Comparison of ENCODE assay signal across 13 cellular contexts in the genomic region with DNA sequence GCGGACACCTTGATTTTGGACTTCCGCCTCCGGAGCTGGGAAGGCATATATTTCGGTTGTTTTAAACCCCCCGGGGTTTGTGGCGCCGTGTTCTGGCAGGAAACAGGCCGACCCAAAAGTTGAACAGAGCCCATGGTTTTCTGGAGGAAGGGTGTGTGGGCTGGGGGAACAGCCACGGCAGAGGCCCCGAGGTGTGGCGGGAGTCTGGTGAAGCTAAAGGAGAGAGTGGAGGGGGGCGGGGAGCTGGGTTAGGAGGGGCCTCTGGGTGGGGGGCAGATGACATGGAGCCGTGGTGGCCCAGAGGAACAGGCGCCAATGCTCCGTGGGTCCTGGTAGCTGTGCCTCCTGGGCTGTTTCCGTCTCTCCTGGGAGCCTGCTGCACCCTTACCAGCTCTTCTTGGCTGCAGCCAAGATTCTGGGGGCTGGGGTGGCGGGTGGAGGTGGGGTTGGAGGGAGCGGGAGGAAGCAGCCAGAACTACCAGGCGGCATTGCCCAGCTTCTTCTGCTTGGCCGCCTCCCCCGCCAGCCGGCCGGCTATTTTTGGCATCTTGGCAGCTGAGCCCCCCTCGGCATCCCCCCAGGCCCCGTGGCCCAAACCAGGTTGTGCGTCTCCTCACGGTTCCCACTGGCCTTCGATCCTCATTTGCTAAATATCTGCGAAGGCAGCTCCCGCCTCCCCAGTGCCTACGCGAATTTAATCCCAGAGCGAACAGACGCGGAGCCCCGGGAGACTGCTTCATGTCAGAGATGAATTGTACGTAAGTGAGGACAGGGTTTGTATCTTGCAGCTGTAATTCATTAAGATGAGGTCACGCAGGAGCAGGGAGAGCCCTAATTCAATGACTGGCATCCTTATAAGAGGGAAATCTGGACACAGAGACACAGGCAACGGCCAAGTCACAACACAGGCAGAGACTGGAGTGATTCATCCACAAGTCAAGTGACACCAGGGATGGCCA. TPM values are rescaled to one million over a fixed set of nuclear protein-coding genes. Genes with fewer than 3 reads are reported as not detected.
DNase-seq lines count a peak whose midpoint lies in the region; ATAC-seq and TF ChIP-seq lines count a peak whose summit lies in the region.
"Had no signal": no experiment of that assay in that cellular context is flagged by ENCODE, and none has a peak within 500 bp of the region (broad histone marks: within the 10 kb centered on the region; RNA-seq: fewer than 3 reads in every experiment).

No MANE protein-coding gene starts in this region.

- H3K36me3 Mint-ChIP-seq in glutamatergic neuron (ENCODE audit: unreplicated experiment), result no peaks in the 10 kb centered on the region
- peaks cover 2% of the 10 kb centered on the region for H3K36me3 Mint-ChIP-seq in activated CD4-positive, alpha-beta T cell treated with anti-CD3 and anti-CD28 coated beads for 36 hours (ENCODE audit: low read depth)
- H3K36me3 Mint-ChIP-seq in naive thymus-derived CD8-positive, alpha-beta T cell, result peaks cover 0 to 25% (median 0%) of the 10 kb centered on the region in 3 donors

- peak; percentile 77 for DNase-seq in D341Med (ENCODE audit: low spot score)
- peak; percentile 55 for DNase-seq in WERI-Rb-1
- peak; percentile 54 for DNase-seq in glutamatergic neuron
- DNase-seq in sigmoid colon, result peak; percentile 84
- no peak for DNase-seq in COLO668 (lab: John Stamatoyannopoulos, UW; ENCODE audit: unreplicated experiment)
- DNase-seq in activated CD4-positive, alpha-beta T cell treated with anti-CD3 and anti-CD28 coated beads for 36 hours, result no peak
- DNase-seq in NCI-H128 (lab: John Stamatoyannopoulos, UW; ENCODE audit: unreplicated experiment), result no peak
- DNase-seq in naive thymus-derived CD8-positive, alpha-beta T cell, result no peak
- DNase-seq: activated effector memory CD4-positive, alpha-beta T cell treated with Interleukin-2 at 50 U/mL for 16 hours; NCI-H2081 had no signal

- TF ChIP-seq CTCF in WERI-Rb-1 (IDR thresholded peaks at IDR 0.05; ENCODE audit: low read depth, low read length) (no peak), glutamatergic neuron (IDR thresholded peaks at IDR 0.05; ENCODE audit: partially characterized antibody, unreplicated experiment) (no peak), sigmoid colon (IDR thresholded peaks at IDR 0.05) (no peak)

- CTCF ChIA-PET in activated CD4-positive, alpha-beta T cell treated with anti-CD3 and anti-CD28 coated beads for 36 hours (lab: Charles Lee), result interaction anchor here (0.5 to 1.2 kb wide), 4 partner anchors 21 to 963 kb away, joined by 3 to 4 read pairs (median 4); no protein-coding TSS in a partner anchor

- peak overlapping the region; percentile 19 for H3K27ac ChIP-seq in WERI-Rb-1
- peak overlapping the region; percentile 18 to 81 (median 77) for H3K27ac ChIP-seq in sigmoid colon

- intact Hi-C loops in sigmoid colon (cut with DNase I), result loop anchor here (2.0 kb wide), 1 partner anchor 24 kb away; no protein-coding TSS in a partner anchor
- intact Hi-C loops in activated CD4-positive, alpha-beta T cell treated with anti-CD3 and anti-CD28 coated beads for 36 hours (cut with DNase I, micrococcal nuclease), result no loop called here

- POLR2A ChIA-PET in activated CD4-positive, alpha-beta T cell treated with anti-CD3 and anti-CD28 coated beads for 36 hours (lab: Charles Lee), result interaction anchor here (0.6 kb wide), 1 partner anchor 333 kb away, joined by 3 read pairs; no protein-coding TSS in a partner anchor
- POLR2A ChIA-PET in naive thymus-derived CD8-positive, alpha-beta T cell (lab: Charles Lee), result interaction anchor here (0.6 to 2.7 kb wide), 9 partner anchors 9 to 140 kb away, joined by 3 to 9 read pairs (median 4); no protein-coding TSS in a partner anchor

- H3K36me3 ChIP-seq in WERI-Rb-1 (no peaks in the 10 kb centered on the region), sigmoid colon (no peaks in the 10 kb centered on the region)

- WGBS in sigmoid colon, 2 donors, result 32 to 47% methylated on average over 39 of the region's 39 CpGs

- peak in 3 of 4 donors; percentile 40 to 84 (median 68) for TF ChIP-seq EP300 in sigmoid colon (IDR thresholded peaks at IDR 0.05)

- H3K4me1 Mint-ChIP-seq in glutamatergic neuron (ENCODE audit: low read depth, unreplicated experiment), result peaks cover 5% of the 10 kb centered on the region
- peaks cover 6% of the 10 kb centered on the region for H3K4me1 Mint-ChIP-seq in activated CD4-positive, alpha-beta T cell treated with anti-CD3 and anti-CD28 coated beads for 36 hours
- peaks cover 11 to 29% (median 17%) of the 10 kb centered on the region in 4 donors for H3K4me1 Mint-ChIP-seq in naive thymus-derived CD8-positive, alpha-beta T cell

- H3K27ac Mint-ChIP-seq in glutamatergic neuron (ENCODE audit: unreplicated experiment), result no peak overlapping the region
- no peak overlapping the region for H3K27ac Mint-ChIP-seq in activated CD4-positive, alpha-beta T cell treated with anti-CD3 and anti-CD28 coated beads for 36 hours
- peak overlapping the region in 4 of 10 donors; percentile 18 to 85 (median 71) for H3K27ac Mint-ChIP-seq in naive thymus-derived CD8-positive, alpha-beta T cell
- H3K27ac Mint-ChIP-seq: T-helper 1 cell treated with Interleukin-12 subunit alpha and Interleukin-12 subunit beta and Interleukin-4 antibody, amounts not matched to agents 30 μg/mL and 1 μg/mL, for 36 hours had no signal

- H3K4me3 Mint-ChIP-seq in glutamatergic neuron (ENCODE audit: unreplicated experiment), result peak overlapping the region; percentile 63
- no peak overlapping the region for H3K4me3 Mint-ChIP-seq in activated CD4-positive, alpha-beta T cell treated with anti-CD3 and anti-CD28 coated beads for 36 hours
- peak overlapping the region in 4 of 10 donors; percentile 8 to 36 (median 18) for H3K4me3 Mint-ChIP-seq in naive thymus-derived CD8-positive, alpha-beta T cell
- H3K4me3 Mint-ChIP-seq: T-helper 1 cell treated with Interleukin-12 subunit alpha and Interleukin-12 subunit beta and Interleukin-4 antibody, amounts not matched to agents 30 μg/mL and 1 μg/mL, for 36 hours had no signal

- H3K9me3 Mint-ChIP-seq in glutamatergic neuron (ENCODE audit: unreplicated experiment), result peaks cover 2% of the 10 kb centered on the region
- no peaks in the 10 kb centered on the region for H3K9me3 Mint-ChIP-seq in activated CD4-positive, alpha-beta T cell treated with anti-CD3 and anti-CD28 coated beads for 36 hours (ENCODE audit: low read depth)
- H3K9me3 Mint-ChIP-seq in naive thymus-derived CD8-positive, alpha-beta T cell, result no peaks in the 10 kb centered on the region
- H3K9me3 Mint-ChIP-seq: T-helper 1 cell treated with Interleukin-12 subunit alpha and Interleukin-12 subunit beta and Interleukin-4 antibody, amounts not matched to agents 30 μg/mL and 1 μg/mL, for 36 hours had no signal

- peaks cover 9% of the 10 kb centered on the region for H3K27me3 ChIP-seq in WERI-Rb-1 (ENCODE audit: insufficient read depth, low read depth, severe bottlenecking)
- H3K27me3 ChIP-seq in sigmoid colon, result peaks cover 23 to 35% (median 31%) of the 10 kb centered on the region in 3 donors

- no peak for TF ChIP-seq POLR2A in sigmoid colon (IDR thresholded peaks at IDR 0.05)

- H3K4me1 ChIP-seq in sigmoid colon, result peaks cover 0 to 48% (median 42%) of the 10 kb centered on the region in 4 donors

- H3K27me3 Mint-ChIP-seq in glutamatergic neuron (ENCODE audit: unreplicated experiment), result peaks cover 6% of the 10 kb centered on the region
- H3K27me3 Mint-ChIP-seq in activated CD4-positive, alpha-beta T cell treated with anti-CD3 and anti-CD28 coated beads for 36 hours, result peaks cover under 1% of the 10 kb centered on the region
- H3K27me3 Mint-ChIP-seq in naive thymus-derived CD8-positive, alpha-beta T cell, result no peaks in the 10 kb centered on the region

- H3K9me3 ChIP-seq in WERI-Rb-1 (ENCODE audit: severe bottlenecking), result no peaks in the 10 kb centered on the region
- H3K9me3 ChIP-seq in sigmoid colon, result no peaks in the 10 kb centered on the region

- ATAC-seq in activated CD4-positive, alpha-beta T cell treated with anti-CD3 and anti-CD28 coated beads for 36 hours, result no peak
- ATAC-seq in naive thymus-derived CD8-positive, alpha-beta T cell, result no peak

- H3K4me3 ChIP-seq in WERI-Rb-1 (ENCODE audit: low read depth, low read length), result no peak overlapping the region
- peak overlapping the region in 3 of 4 donors; percentile 14 to 33 (median 26) for H3K4me3 ChIP-seq in sigmoid colon

RNA-seq across cellular contexts. Expression of a gene that starts 12.7 kb away (rescaled TPM):
- not detected for total RNA-seq in glutamatergic neuron (ENCODE audit: unreplicated experiment)
- total RNA-seq in sigmoid colon, result under 1 TPM; 0.41 to 0.82 (median 0.63) TPM
- under 1 TPM; under 0.01 to 0.74 (median 0.46) TPM for polyA plus RNA-seq in sigmoid colon
- total RNA-seq in activated CD4-positive, alpha-beta T cell treated with anti-CD3 and anti-CD28 coated beads for 36 hours, result not detected
- total RNA-seq in naive thymus-derived CD8-positive, alpha-beta T cell, result under 1 TPM; 0.14 to 0.23 TPM
- polyA plus RNA-seq in naive thymus-derived CD8-positive, alpha-beta T cell, result under 1 TPM in 1 of 3 donors, not detected in 2; 0.15 TPM
- total RNA-seq: glomerular endothelial cell had no signal

RNA-seq across cellular contexts. Expression of a gene that starts 13.3 kb away (rescaled TPM):
- total RNA-seq in glutamatergic neuron (ENCODE audit: unreplicated experiment) (0.25 TPM), sigmoid colon (under 1 TPM in 1 of 4 donors, not detected in 3; 0.14 TPM)
- polyA plus RNA-seq in sigmoid colon, result under 1 TPM in 1 of 3 donors, not detected in 2; 0.70 TPM
- not detected for total RNA-seq in activated CD4-positive, alpha-beta T cell treated with anti-CD3 and anti-CD28 coated beads for 36 hours
- total RNA-seq in naive thymus-derived CD8-positive, alpha-beta T cell, result 1 to 10 TPM; 1.1 to 1.4 TPM
- polyA plus RNA-seq in naive thymus-derived CD8-positive, alpha-beta T cell, result 1 to 10 TPM; 2.7 to 9.2 (median 5.1) TPM
- total RNA-seq: glomerular endothelial cell had no signal

RNA-seq across cellular contexts. Expression of a gene that starts 33.7 kb away (rescaled TPM):
- total RNA-seq in glutamatergic neuron (ENCODE audit: unreplicated experiment), result 105 TPM
- total RNA-seq in sigmoid colon, result 100 to 1,000 TPM in 2 of 4 donors, 10 to 100 TPM in 2; 51.5 to 139 (median 100) TPM
- polyA plus RNA-seq in sigmoid colon, result 100 to 1,000 TPM; 234 to 427 (median 235) TPM
- 100 to 1,000 TPM; 113 to 134 TPM for total RNA-seq in activated CD4-positive, alpha-beta T cell treated with anti-CD3 and anti-CD28 coated beads for 36 hours
- total RNA-seq in naive thymus-derived CD8-positive, alpha-beta T cell, result 100 to 1,000 TPM in 1 of 2 experiments, 10 to 100 TPM in 1; 99.1 to 102 TPM
- 100 to 1,000 TPM; 187 to 197 (median 196) TPM for polyA plus RNA-seq in naive thymus-derived CD8-positive, alpha-beta T cell

RNA-seq across cellular contexts. Expression of a gene that starts 33.8 kb away (rescaled TPM):
- total RNA-seq in glutamatergic neuron (ENCODE audit: unreplicated experiment) (166 TPM), sigmoid colon (10 to 100 TPM; 14.6 to 47.4 (median 24.0) TPM)
- 100 to 1,000 TPM in 1 of 3 donors, 10 to 100 TPM in 1, 1 to 10 TPM in 1; 6.0 to 145 (median 12.0) TPM for polyA plus RNA-seq in sigmoid colon
- total RNA-seq in activated CD4-positive, alpha-beta T cell treated with anti-CD3 and anti-CD28 coated beads for 36 hours, result 10 to 100 TPM; 37.7 to 48.5 TPM
- 100 to 1,000 TPM; 166 to 175 TPM for total RNA-seq in naive thymus-derived CD8-positive, alpha-beta T cell
- polyA plus RNA-seq in naive thymus-derived CD8-positive, alpha-beta T cell, result 10 to 100 TPM; 10.5 to 17.3 (median 11.0) TPM

RNA-seq across cellular contexts. Expression of a gene that starts 38.4 kb away (rescaled TPM):
- total RNA-seq in glutamatergic neuron (ENCODE audit: unreplicated experiment) (not detected), sigmoid colon (under 1 TPM in 1 of 4 donors, not detected in 3; 0.36 TPM)
- 1 to 10 TPM in 2 of 3 donors, not detected in 1; 1.0 to 1.6 TPM for polyA plus RNA-seq in sigmoid colon
- under 1 TPM; 0.39 to 0.75 TPM for total RNA-seq in activated CD4-positive, alpha-beta T cell treated with anti-CD3 and anti-CD28 coated beads for 36 hours
- under 1 TPM in 1 of 2 experiments, not detected in 1; 0.70 TPM for total RNA-seq in naive thymus-derived CD8-positive, alpha-beta T cell
- 1 to 10 TPM in 1 of 3 donors, under 1 TPM in 2; 0.41 to 1.3 (median 0.59) TPM for polyA plus RNA-seq in naive thymus-derived CD8-positive, alpha-beta T cell
- total RNA-seq: omental fat pad had no signal

Comparison
In these comparisons a context has a peak if more than half of its experiments do, and no peak if none do; other contexts are left out.
1. DNase-seq: peak in D341Med (single experiment), WERI-Rb-1 (single experiment), glutamatergic neuron (single experiment) and sigmoid colon (single experiment); none in COLO668 (single experiment), activated CD4-positive, alpha-beta T cell treated with anti-CD3 and anti-CD28 coated beads for 36 hours (single experiment), NCI-H128 (single experiment) and naive thymus-derived CD8-positive, alpha-beta T cell (0 of 10).